In the genomic region with DNA sequence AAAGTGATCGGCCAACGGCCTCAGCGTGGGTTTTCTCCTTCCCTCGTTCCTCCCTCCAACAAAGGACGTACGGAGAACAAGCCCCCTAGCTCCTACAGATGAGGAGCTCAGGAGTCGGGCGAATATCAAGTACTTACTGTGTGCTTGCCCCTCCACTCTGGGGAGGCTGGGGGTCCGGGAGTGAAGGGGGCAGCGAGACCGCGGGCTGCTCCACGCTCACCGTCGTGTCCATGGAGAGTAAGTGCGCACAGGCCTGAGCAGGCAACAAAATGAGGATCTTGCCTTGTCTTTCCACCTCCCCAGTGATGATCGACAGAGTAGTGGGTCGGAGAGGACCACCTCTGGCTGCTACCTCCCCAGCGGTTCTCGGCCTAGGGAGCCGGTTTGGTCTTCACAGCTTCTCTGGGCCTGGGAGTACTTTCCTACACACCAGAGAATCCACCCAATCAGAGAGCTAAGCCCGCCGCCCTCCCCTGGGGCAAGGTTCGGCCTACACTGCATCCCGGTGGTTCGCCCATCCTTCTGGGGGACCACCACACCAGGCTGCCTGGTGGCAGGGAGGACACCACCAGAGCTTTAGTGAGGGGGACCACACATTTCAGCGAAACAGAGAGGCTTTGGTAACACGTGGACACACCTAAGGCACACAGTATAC, we compare ENCODE assay signal across 8 cellular contexts. TPM values are rescaled to one million over a fixed set of nuclear protein-coding genes. Genes with fewer than 3 reads are reported as not detected.
A peak's percentile ranks its signal among the peaks of the same experiment; 100 is the strongest.
DNase-seq lines count a peak whose midpoint lies in the region; ATAC-seq and TF ChIP-seq lines count a peak whose summit lies in the region.

No MANE protein-coding gene starts in this region.

- peaks cover 27% of the 10 kb centered on the region for H3K79me2 ChIP-seq in hepatocyte

- H3K4me3 ChIP-seq in GM12864 (ENCODE audit: low read depth, low read length) (peak overlapping the region; percentile 56), hepatocyte (no peak overlapping the region), skeletal muscle satellite cell (ENCODE audit: low read length) (peak overlapping the region; percentile 86)

- 93% methylated on average over 27 of the region's 28 CpGs for WGBS in hepatocyte (ENCODE audit: low lambda C conversion rate, missing lambda C conversion rate)

- H3K4me3 Mint-ChIP-seq in activated T-helper 17 cell treated with anti-CD3 and anti-CD28 coated beads, Interleukin-2, amount 50 U/mL, for 72 hours: peak overlapping the region; percentile 70

- no peaks in the 10 kb centered on the region for H3K36me3 Mint-ChIP-seq in activated T-helper 17 cell treated with anti-CD3 and anti-CD28 coated beads, Interleukin-2, amount 50 U/mL, for 72 hours (ENCODE audit: low read depth)

- TF ChIP-seq CTCF in GM12864 (IDR thresholded peaks at IDR 0.05; ENCODE audit: low read depth, low read length, missing control alignments): no peak
- no peak for TF ChIP-seq CTCF in hepatocyte (IDR thresholded peaks at IDR 0.05; ENCODE audit: poor library complexity)

- no peaks in the 10 kb centered on the region for H3K27me3 Mint-ChIP-seq in activated T-helper 17 cell treated with anti-CD3 and anti-CD28 coated beads, Interleukin-2, amount 50 U/mL, for 72 hours

- no peak overlapping the region for H3K27ac Mint-ChIP-seq in activated T-helper 17 cell treated with anti-CD3 and anti-CD28 coated beads, Interleukin-2, amount 50 U/mL, for 72 hours

- H3K9me3 Mint-ChIP-seq in activated T-helper 17 cell treated with anti-CD3 and anti-CD28 coated beads, Interleukin-2, amount 50 U/mL, for 72 hours: peaks cover 13% of the 10 kb centered on the region

- H3K27ac ChIP-seq in hepatocyte: no peak overlapping the region

- H3K9me2 ChIP-seq in hepatocyte (replicated peaks; ENCODE audit: insufficient read depth): no peaks in the 10 kb centered on the region

- H3K4me1 ChIP-seq in hepatocyte (ENCODE audit: insufficient read depth): peaks cover 25% of the 10 kb centered on the region
- no peaks in the 10 kb centered on the region for H3K4me1 ChIP-seq in skeletal muscle satellite cell (ENCODE audit: control insufficient read depth, insufficient read depth, low read length)

- DNase-seq in GM12864 (ENCODE audit: low read depth) (no peak), hepatocyte (ENCODE audit: low spot score) (no peak), G401 (ENCODE audit: low spot score) (no peak), midbrain (lab: John Stamatoyannopoulos, UW) (no peak), Kasumi-1 (lab: John Stamatoyannopoulos, UW) (no peak), NCI-H187 (lab: John Stamatoyannopoulos, UW) (no peak)

- peak overlapping the region; percentile 96 for H2AFZ ChIP-seq in hepatocyte

- no peaks in the 10 kb centered on the region for H3K36me3 ChIP-seq in hepatocyte (replicated peaks; ENCODE audit: insufficient read depth, low read depth)
- H3K36me3 ChIP-seq in skeletal muscle satellite cell (ENCODE audit: insufficient read depth, low read length): no peaks in the 10 kb centered on the region

- no peaks in the 10 kb centered on the region for H4K20me1 ChIP-seq in hepatocyte (ENCODE audit: insufficient read depth, poor library complexity, severe bottlenecking)

- H3K4me2 ChIP-seq in hepatocyte (peak overlapping the region; percentile 94), skeletal muscle satellite cell (ENCODE audit: low read length) (peak overlapping the region; percentile 99)

- H3K9me3 ChIP-seq in hepatocyte (ENCODE audit: low read depth) (no peaks in the 10 kb centered on the region), skeletal muscle satellite cell (replicated peaks; ENCODE audit: low read length) (no peaks in the 10 kb centered on the region)

- no peaks in the 10 kb centered on the region for H3K27me3 ChIP-seq in hepatocyte
- H3K27me3 ChIP-seq in skeletal muscle satellite cell (ENCODE audit: control insufficient read depth, insufficient read depth, low read length): no peaks in the 10 kb centered on the region

- in situ Hi-C loops in G401 (cut with HindIII; ENCODE audit: low sequenced_read_pairs): no loop called here

- H3K9ac ChIP-seq in skeletal muscle satellite cell (ENCODE audit: low read depth, low read length): peak overlapping the region; percentile 83

- no peaks in the 10 kb centered on the region for H3K4me1 Mint-ChIP-seq in activated T-helper 17 cell treated with anti-CD3 and anti-CD28 coated beads, Interleukin-2, amount 50 U/mL, for 72 hours

- ATAC-seq in activated T-helper 17 cell treated with anti-CD3 and anti-CD28 coated beads, Interleukin-2, amount 50 U/mL, for 72 hours (replicated peaks): no peak

RNA-seq across cellular contexts. Expression of a gene that starts 0.6 kb away (rescaled TPM):
- 10 to 100 TPM; 12.3 to 12.8 TPM for total RNA-seq in activated T-helper 17 cell treated with anti-CD3 and anti-CD28 coated beads, Interleukin-2, amount 50 U/mL, for 72 hours
- 16.7 and 19.9 TPM in 2 replicates for total RNA-seq in hepatocyte
- polyA plus RNA-seq in hepatocyte: 8.5 and 9.4 TPM in 2 replicates
- 4.3 and 4.8 TPM in 2 replicates for total RNA-seq in skeletal muscle satellite cell (2012; rRNA removed)
- total RNA-seq in G401 (2014; rRNA removed; shearing (Covaris generic)): 0.18 and 0.44 TPM in 2 replicates

RNA-seq across cellular contexts. Expression of a gene that starts 47.5 kb away (rescaled TPM):
- total RNA-seq in activated T-helper 17 cell treated with anti-CD3 and anti-CD28 coated beads, Interleukin-2, amount 50 U/mL, for 72 hours: 10 to 100 TPM; 14.8 to 21.0 TPM
- 32.4 and 34.8 TPM in 2 replicates for total RNA-seq in hepatocyte
- 13.8 and 14.6 TPM in 2 replicates for polyA plus RNA-seq in hepatocyte
- 18.0 and 21.8 TPM in 2 replicates for total RNA-seq in skeletal muscle satellite cell (2012; rRNA removed)
- total RNA-seq in G401 (2014; rRNA removed; shearing (Covaris generic)): 11.4 and 14.7 TPM in 2 replicates

RNA-seq across cellular contexts. Expression of a gene that starts 47.9 kb away (rescaled TPM):
- 10 to 100 TPM; 47.5 to 62.2 TPM for total RNA-seq in activated T-helper 17 cell treated with anti-CD3 and anti-CD28 coated beads, Interleukin-2, amount 50 U/mL, for 72 hours
- 34.5 and 37.7 TPM in 2 replicates for total RNA-seq in hepatocyte
- 20.6 and 28.1 TPM in 2 replicates for polyA plus RNA-seq in hepatocyte
- total RNA-seq in skeletal muscle satellite cell (2012; rRNA removed): 36.9 and 48.2 TPM in 2 replicates
- 82.5 and 84.7 TPM in 2 replicates for total RNA-seq in G401 (2014; rRNA removed; shearing (Covaris generic))
